Comparison of ENCODE assay signal across 18 cellular contexts in genomic region chr11:116891746-116892145, GRCh38. TPM values are rescaled to one million over a fixed set of nuclear protein-coding genes. Genes with fewer than 3 reads are reported as not detected.
"Had no signal": no experiment of that assay in that cellular context is flagged by ENCODE, and none has a peak within 500 bp of the region (broad histone marks: within the 10 kb centered on the region; RNA-seq: fewer than 3 reads in every experiment).

No MANE protein-coding gene starts in this region.

- H3K27ac ChIP-seq: breast epithelium, esophagus squamous epithelium, spleen, testis had no signal

- H3K36me3 ChIP-seq: breast epithelium had no signal

- H3K27ac Mint-ChIP-seq: activated CD8-positive, alpha-beta T cell treated with anti-CD3 and anti-CD28 coated beads, Interleukin-2, amount 10 ng/mL, durations not matched to agents 7 days and 5 days; nephron progenitor cell had no signal

- H3K9me3 Mint-ChIP-seq: activated naive CD4-positive, alpha-beta T cell treated with anti-CD3 and anti-CD28 coated beads, Interleukin-2, amount 50 U/mL, for 72 hours; nephron progenitor cell had no signal

- H3K36me3 Mint-ChIP-seq: activated naive CD4-positive, alpha-beta T cell treated with anti-CD3 and anti-CD28 coated beads, Interleukin-2, amount 50 U/mL, for 72 hours had no signal

- H3K4me3 ChIP-seq: breast epithelium, esophagus squamous epithelium, spleen, testis had no signal

- H3K4me3 Mint-ChIP-seq: activated CD8-positive, alpha-beta T cell treated with anti-CD3 and anti-CD28 coated beads, Interleukin-2, amount 10 ng/mL, durations not matched to agents 7 days and 5 days; nephron progenitor cell had no signal

- ATAC-seq: activated CD8-positive, alpha-beta T cell treated with anti-CD3 and anti-CD28 coated beads, Interleukin-2, amount 10 ng/mL, durations not matched to agents 7 days and 5 days; activated naive CD4-positive, alpha-beta T cell treated with anti-CD3 and anti-CD28 coated beads, Interleukin-2, amount 50 U/mL, for 72 hours; left lobe of liver; sciatic nerve had no signal

- DNase-seq: activated CD4-positive, alpha-beta T cell treated with anti-CD3 and anti-CD28 coated beads for 48 hours; activated CD8-positive, alpha-beta T cell treated with anti-CD3 and anti-CD28 coated beads, Interleukin-2, amount 10 ng/mL, durations not matched to agents 7 days and 5 days; aorta; esophagus squamous epithelium; foreskin fibroblast; mesenchymal stem cell; nephron progenitor cell; spleen; stimulated activated CD4-positive, alpha-beta T cell treated with anti-CD3 and anti-CD28 coated beads, Interleukin-1b, Interleukin-23, amount 100 ng/mL, for 48 hours; stimulated activated naive CD4-positive, alpha-beta T cell; T1000; testis had no signal

- H3K9me3 ChIP-seq: breast epithelium, esophagus squamous epithelium, spleen, testis had no signal

- H3K4me1 ChIP-seq: breast epithelium, esophagus squamous epithelium had no signal

- H3K27me3 ChIP-seq: breast epithelium, esophagus squamous epithelium, spleen, testis had no signal

RNA-seq across cellular contexts. Expression of gene APOA1, which starts 54.3 kb away (rescaled TPM):
- total RNA-seq: activated CD8-positive, alpha-beta T cell treated with anti-CD3 and anti-CD28 coated beads, Interleukin-2, amount 10 ng/mL, durations not matched to agents 7 days and 5 days; aorta; esophagus squamous epithelium; pulmonary artery endothelial cell; ureter had no signal
